8 cellular contexts compared by ENCODE assay signal in the genomic region with DNA sequence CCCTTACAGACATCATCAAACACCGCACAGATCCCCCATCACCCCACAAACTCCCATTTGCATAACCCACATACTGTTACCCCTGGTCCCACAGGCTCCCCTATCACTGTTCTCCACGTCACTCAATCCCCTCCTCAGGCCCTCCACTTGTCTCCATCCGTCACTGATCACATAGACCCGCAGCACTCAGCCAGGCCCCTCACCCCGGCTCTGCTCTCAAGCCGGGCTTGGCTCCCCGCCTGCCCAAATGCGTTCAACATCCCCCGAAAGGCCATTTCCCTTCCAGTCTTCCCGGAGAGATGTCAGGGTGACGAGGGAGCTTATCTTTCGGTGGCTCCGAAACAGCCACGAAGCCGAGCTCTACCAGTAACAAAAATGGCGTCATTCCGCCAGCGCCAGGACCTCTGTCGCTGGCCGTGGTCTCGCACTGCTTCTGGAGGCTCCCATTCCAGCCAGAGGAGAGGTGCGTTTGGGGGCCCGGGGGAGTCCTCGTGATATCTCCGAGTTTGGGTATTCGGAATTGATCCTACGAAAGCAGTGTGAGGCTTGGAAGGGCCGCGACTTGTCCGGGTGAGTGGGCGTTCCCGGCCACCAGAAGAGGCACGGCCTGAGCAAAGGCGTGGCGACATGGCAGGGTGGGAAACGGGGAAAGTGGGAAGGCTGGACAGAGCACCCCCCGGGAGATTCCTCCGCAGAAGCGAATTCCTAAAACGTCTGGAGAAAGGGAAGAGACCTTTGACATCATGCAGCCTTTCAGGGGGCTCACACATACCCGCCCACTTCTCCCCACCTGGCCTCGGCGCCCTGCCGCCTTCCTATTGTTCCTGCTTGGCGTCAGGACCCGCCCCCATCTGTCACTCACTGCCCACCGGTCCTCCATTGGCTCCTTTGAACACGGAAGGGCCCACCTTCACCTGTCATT. TPM values are rescaled to one million over a fixed set of nuclear protein-coding genes. Genes with fewer than 3 reads are reported as not detected.
DNase-seq lines count a peak whose midpoint lies in the region; ATAC-seq, FAIRE-seq and TF ChIP-seq lines count a peak whose summit lies in the region.

A gene (minus strand): TSS at position 577 of the 922 bp plus-strand sequence. CDS start 4,754 bp downstream, outside the sequence.

- FAIRE-seq in HTR-8/SVneo (lab: Jason Lieb, UNC) = no peak

- WGBS in lung, 2 donors = 4 to 37% methylated on average over 44 to 48 of the region's 48 CpGs

- peak within 1 kb of the TSS; percentile 76 for H3K27ac Mint-ChIP-seq in activated CD4-positive, alpha-beta memory T cell treated with anti-CD3 and anti-CD28 coated beads, Interleukin-2, amount 10 ng/mL, durations not matched to agents 7 days and 5 days

- H3K36me3 ChIP-seq in lung (ENCODE audit: control insufficient read depth in 2 of 2, insufficient read depth in 2 of 2, low read length in 2 of 2) = no peaks in the 10 kb centered on the region

- POLR2A ChIA-PET in activated CD4-positive, alpha-beta memory T cell treated with anti-CD3 and anti-CD28 coated beads, Interleukin-2, amount 10 ng/mL, durations not matched to agents 7 days and 5 days (lab: Charles Lee) = no interaction called here

- H3K9me3 Mint-ChIP-seq in activated CD4-positive, alpha-beta memory T cell treated with anti-CD3 and anti-CD28 coated beads, Interleukin-2, amount 10 ng/mL, durations not matched to agents 7 days and 5 days = peaks cover 2% of the 10 kb centered on the region

- H3K4me1 ChIP-seq in lung (ENCODE audit: control insufficient read depth in 2 of 2, insufficient read depth in 2 of 2, low read length in 2 of 2) = no peaks in the 10 kb centered on the region

- peaks cover 7% of the 10 kb centered on the region for H3K36me3 Mint-ChIP-seq in activated CD4-positive, alpha-beta memory T cell treated with anti-CD3 and anti-CD28 coated beads, Interleukin-2, amount 10 ng/mL, durations not matched to agents 7 days and 5 days (ENCODE audit: low read depth)

- in situ Hi-C loops in GM13977 (cut with MboI; ENCODE audit: low pct_unique_long_range_greater_than_20kb, low sequenced_read_pairs, unreplicated experiment) = no loop called here

- H3K9me3 ChIP-seq in lung (ENCODE audit: control insufficient read depth in 2 of 2, insufficient read depth in 1 of 2, low read length in 1 of 2) = peaks cover 0 to 4% of the 10 kb centered on the region in 2 donors

- no peaks in the 10 kb centered on the region for H3K27me3 Mint-ChIP-seq in activated CD4-positive, alpha-beta memory T cell treated with anti-CD3 and anti-CD28 coated beads, Interleukin-2, amount 10 ng/mL, durations not matched to agents 7 days and 5 days

- H3K27ac ChIP-seq in lung (ENCODE audit: low read depth in 1 of 2, low read length in 1 of 2) = peak within 1 kb of the TSS; percentile 82 to 91

- no peaks in the 10 kb centered on the region for H3K27me3 ChIP-seq in lung (ENCODE audit: control insufficient read depth, insufficient read depth)

- CTCF ChIA-PET in activated CD4-positive, alpha-beta memory T cell treated with anti-CD3 and anti-CD28 coated beads, Interleukin-2, amount 10 ng/mL, durations not matched to agents 7 days and 5 days (lab: Charles Lee) = no interaction called here

- H3K4me1 Mint-ChIP-seq in activated CD4-positive, alpha-beta memory T cell treated with anti-CD3 and anti-CD28 coated beads, Interleukin-2, amount 10 ng/mL, durations not matched to agents 7 days and 5 days = peaks cover 11% of the 10 kb centered on the region

- TF ChIP-seq CTCF in GM13977 (IDR thresholded peaks at IDR 0.05; ENCODE audit: extremely low read depth, insufficient read depth, missing control alignments) = no peak
- no peak for TF ChIP-seq CTCF in lung (IDR thresholded peaks at IDR 0.05; ENCODE audit: control extremely low read depth, extremely low read depth)

- DNase-seq in GM13977 (ENCODE audit: low spot score) (peak; percentile 76), NCI-H2227 (lab: John Stamatoyannopoulos, UW; ENCODE audit: unreplicated experiment) (peak; percentile 86), lung (ENCODE audit: low spot score) (peak; percentile 75), HTR-8/SVneo (ENCODE audit: insufficient read length, low spot score) (no peak)
- DNase-seq in activated CD4-positive, alpha-beta memory T cell treated with anti-CD3 and anti-CD28 coated beads, Interleukin-2, amount 10 ng/mL, durations not matched to agents 7 days and 5 days = peak; percentile 50
- DNase-seq in effector CD4-positive, alpha-beta T cell = peak; percentile 8
- DNase-seq in stimulated activated CD4-positive, alpha-beta T cell treated with anti-CD3 and anti-CD28 coated beads, TNF-alpha, amount 100 ng/mL, for 1 hour (ENCODE audit: low read depth in 3 of 3, low spot score in 1 of 3) = peak in 2 of 3 donors; percentile 9 to 28

- ATAC-seq in HG02885 (IDR thresholded peaks at IDR 0.05; ENCODE audit: poor library complexity, unreplicated experiment) = peak; percentile 86
- peak; percentile 80 for ATAC-seq in lung (ENCODE audit: insufficient read depth, low FRiP score)

- peak within 1 kb of the TSS; percentile 51 for H3K4me3 ChIP-seq in lung

- H3K4me3 Mint-ChIP-seq in activated CD4-positive, alpha-beta memory T cell treated with anti-CD3 and anti-CD28 coated beads, Interleukin-2, amount 10 ng/mL, durations not matched to agents 7 days and 5 days = peak within 1 kb of the TSS; percentile 83

RNA-seq across cellular contexts. Expression of the gene that starts here (rescaled TPM):
- 1 to 10 TPM; 1.2 TPM for total RNA-seq in activated CD4-positive, alpha-beta memory T cell treated with anti-CD3 and anti-CD28 coated beads, Interleukin-2, amount 10 ng/mL, durations not matched to agents 7 days and 5 days
- 1 to 10 TPM; 2.5 to 6.7 TPM for total RNA-seq in lung
- 1 to 10 TPM in 1 of 2 donors, under 1 TPM in 1; 0.98 to 1.4 TPM for polyA plus RNA-seq in lung
